Comparison of ENCODE assay signal across 13 cellular contexts in genomic region chr10:6563720-6564119, GRCh38. TPM values are rescaled to one million over a fixed set of nuclear protein-coding genes. Genes with fewer than 3 reads are reported as not detected.
DNase-seq lines count a peak whose midpoint lies in the region; ATAC-seq and TF ChIP-seq lines count a peak whose summit lies in the region.
"Had no signal": no experiment of that assay in that cellular context is flagged by ENCODE, and none has a peak within 500 bp of the region (broad histone marks: within the 10 kb centered on the region; RNA-seq: fewer than 3 reads in every experiment).

No MANE protein-coding gene starts in this region.

- no peak for TF ChIP-seq POLR2A in thyroid gland (IDR thresholded peaks at IDR 0.05)

- H3K36me3 Mint-ChIP-seq in activated naive CD4-positive, alpha-beta T cell treated with anti-CD3 and anti-CD28 coated beads, Interleukin-2, amount 10 ng/mL, durations not matched to agents 7 days and 5 days, result peaks cover 43% of the 10 kb centered on the region
- peaks cover 14% of the 10 kb centered on the region for H3K36me3 Mint-ChIP-seq in activated T-helper 1 cell treated with anti-CD3 and anti-CD28 coated beads, Interleukin-12 subunit alpha, Interleukin-12 subunit beta, Interleukin-2, Interleukin-4 antibody, amounts not matched to agents 30 ng/mL and 10 ng/mL and 1 ng/mL, durations not matched to agents 14 hours and 24 hours and 36 hours (ENCODE audit: low read depth)
- no peaks in the 10 kb centered on the region for H3K36me3 Mint-ChIP-seq in glutamatergic neuron (ENCODE audit: unreplicated experiment)

- intact Hi-C loops in activated T-helper 1 cell treated with anti-CD3 and anti-CD28 coated beads, Interleukin-12 subunit alpha, Interleukin-12 subunit beta, Interleukin-2, Interleukin-4 antibody, amounts not matched to agents 30 ng/mL and 10 ng/mL and 1 ng/mL, durations not matched to agents 14 hours and 24 hours and 36 hours (cut with micrococcal nuclease), result loop anchor here (1.0 kb wide), 6 partner anchors 15 to 103 kb away; no protein-coding TSS in a partner anchor
- intact Hi-C loops in thyroid gland (cut with DNase I), result loop anchor here (10.0 kb wide), 1 partner anchor 49 kb away; no protein-coding TSS in a partner anchor
- intact Hi-C loops in sciatic nerve (cut with DNase I), result no loop called here

- 61 to 65% methylated on average over 6 of the region's 6 CpGs for WGBS in thyroid gland, 2 donors

- H3K36me3 ChIP-seq in thyroid gland, result no peaks in the 10 kb centered on the region
- H3K36me3 ChIP-seq: sigmoid colon had no signal

- TF ChIP-seq CTCF in glutamatergic neuron (IDR thresholded peaks at IDR 0.05; ENCODE audit: partially characterized antibody, unreplicated experiment), result no peak
- TF ChIP-seq CTCF in thyroid gland (IDR thresholded peaks at IDR 0.05), result no peak

- H3K4me3 ChIP-seq in thyroid gland (replicated peaks in 1 of 3), result no peak overlapping the region
- H3K4me3 ChIP-seq: sigmoid colon had no signal

- peaks cover 69 to 75% of the 10 kb centered on the region in 2 donors for H3K4me1 ChIP-seq in thyroid gland
- H3K4me1 ChIP-seq: sigmoid colon had no signal

- DNase-seq in activated naive CD4-positive, alpha-beta T cell treated with anti-CD3 and anti-CD28 coated beads, Interleukin-2, amount 10 ng/mL, durations not matched to agents 7 days and 5 days, result peak; percentile 29
- DNase-seq in activated naive CD4-positive, alpha-beta T cell treated with Interleukin-2 at 50 U/mL for 16 hours, result no peak
- no peak for DNase-seq in activated T-helper 1 cell treated with anti-CD3 and anti-CD28 coated beads, Interleukin-12 subunit alpha, Interleukin-12 subunit beta, Interleukin-2, Interleukin-4 antibody, amounts not matched to agents 30 ng/mL and 10 ng/mL and 1 ng/mL, durations not matched to agents 14 hours and 24 hours and 36 hours (ENCODE audit: low spot score)
- no peak for DNase-seq in glutamatergic neuron
- no peak for DNase-seq in thyroid gland
- no peak for DNase-seq in sciatic nerve (ENCODE audit: low spot score)
- no peak for DNase-seq in GDM1 (lab: John Stamatoyannopoulos, UW)
- DNase-seq: activated gamma-delta T cell treated with Interleukin-2 at 50 U/mL for 16 hours, Calu3, NCI-H187, NCI-H446 treated with DMSO at 0.1 percent for 48 hours, sigmoid colon had no signal

- no peaks in the 10 kb centered on the region for H3K9me3 Mint-ChIP-seq in activated naive CD4-positive, alpha-beta T cell treated with anti-CD3 and anti-CD28 coated beads, Interleukin-2, amount 10 ng/mL, durations not matched to agents 7 days and 5 days
- H3K9me3 Mint-ChIP-seq in activated T-helper 1 cell treated with anti-CD3 and anti-CD28 coated beads, Interleukin-12 subunit alpha, Interleukin-12 subunit beta, Interleukin-2, Interleukin-4 antibody, amounts not matched to agents 30 ng/mL and 10 ng/mL and 1 ng/mL, durations not matched to agents 14 hours and 24 hours and 36 hours, result no peaks in the 10 kb centered on the region
- no peaks in the 10 kb centered on the region for H3K9me3 Mint-ChIP-seq in glutamatergic neuron (ENCODE audit: unreplicated experiment)

- H3K27me3 ChIP-seq in thyroid gland, result no peaks in the 10 kb centered on the region
- H3K27me3 ChIP-seq: sigmoid colon had no signal

- H3K27ac Mint-ChIP-seq in activated naive CD4-positive, alpha-beta T cell treated with anti-CD3 and anti-CD28 coated beads, Interleukin-2, amount 10 ng/mL, durations not matched to agents 7 days and 5 days, result peak overlapping the region; percentile 92
- peak overlapping the region; percentile 81 for H3K27ac Mint-ChIP-seq in activated T-helper 1 cell treated with anti-CD3 and anti-CD28 coated beads, Interleukin-12 subunit alpha, Interleukin-12 subunit beta, Interleukin-2, Interleukin-4 antibody, amounts not matched to agents 30 ng/mL and 10 ng/mL and 1 ng/mL, durations not matched to agents 14 hours and 24 hours and 36 hours
- no peak overlapping the region for H3K27ac Mint-ChIP-seq in glutamatergic neuron (ENCODE audit: unreplicated experiment)

- H3K4me1 Mint-ChIP-seq in activated naive CD4-positive, alpha-beta T cell treated with anti-CD3 and anti-CD28 coated beads, Interleukin-2, amount 10 ng/mL, durations not matched to agents 7 days and 5 days, result peaks cover 92% of the 10 kb centered on the region
- H3K4me1 Mint-ChIP-seq in activated T-helper 1 cell treated with anti-CD3 and anti-CD28 coated beads, Interleukin-12 subunit alpha, Interleukin-12 subunit beta, Interleukin-2, Interleukin-4 antibody, amounts not matched to agents 30 ng/mL and 10 ng/mL and 1 ng/mL, durations not matched to agents 14 hours and 24 hours and 36 hours (ENCODE audit: low read depth), result peaks cover 75% of the 10 kb centered on the region
- peaks cover 20% of the 10 kb centered on the region for H3K4me1 Mint-ChIP-seq in glutamatergic neuron (ENCODE audit: low read depth, unreplicated experiment)

- H3K9me3 ChIP-seq in thyroid gland, result no peaks in the 10 kb centered on the region
- H3K9me3 ChIP-seq: sigmoid colon had no signal

- peak overlapping the region; percentile 82 to 94 (median 90) for H3K27ac ChIP-seq in thyroid gland
- H3K27ac ChIP-seq: sigmoid colon had no signal

- H3K27me3 Mint-ChIP-seq in activated naive CD4-positive, alpha-beta T cell treated with anti-CD3 and anti-CD28 coated beads, Interleukin-2, amount 10 ng/mL, durations not matched to agents 7 days and 5 days, result no peaks in the 10 kb centered on the region
- no peaks in the 10 kb centered on the region for H3K27me3 Mint-ChIP-seq in activated T-helper 1 cell treated with anti-CD3 and anti-CD28 coated beads, Interleukin-12 subunit alpha, Interleukin-12 subunit beta, Interleukin-2, Interleukin-4 antibody, amounts not matched to agents 30 ng/mL and 10 ng/mL and 1 ng/mL, durations not matched to agents 14 hours and 24 hours and 36 hours (ENCODE audit: insufficient read depth)
- H3K27me3 Mint-ChIP-seq in glutamatergic neuron (ENCODE audit: unreplicated experiment), result peaks cover 2% of the 10 kb centered on the region

- H3K4me3 Mint-ChIP-seq in activated naive CD4-positive, alpha-beta T cell treated with anti-CD3 and anti-CD28 coated beads, Interleukin-2, amount 10 ng/mL, durations not matched to agents 7 days and 5 days, result peak overlapping the region; percentile 68
- H3K4me3 Mint-ChIP-seq in activated T-helper 1 cell treated with anti-CD3 and anti-CD28 coated beads, Interleukin-12 subunit alpha, Interleukin-12 subunit beta, Interleukin-2, Interleukin-4 antibody, amounts not matched to agents 30 ng/mL and 10 ng/mL and 1 ng/mL, durations not matched to agents 14 hours and 24 hours and 36 hours, result peak overlapping the region; percentile 74
- peak overlapping the region; percentile 21 for H3K4me3 Mint-ChIP-seq in glutamatergic neuron (ENCODE audit: unreplicated experiment)

- no peak for ATAC-seq in GM19467 (IDR thresholded peaks at IDR 0.05; ENCODE audit: unreplicated experiment)
- no peak for ATAC-seq in sciatic nerve

- CTCF ChIA-PET in activated naive CD4-positive, alpha-beta T cell treated with anti-CD3 and anti-CD28 coated beads, Interleukin-2, amount 10 ng/mL, durations not matched to agents 7 days and 5 days (lab: Charles Lee), result interaction anchor here (1.0 to 3.4 kb wide), 7 partner anchors 11 to 118 kb away, joined by 3 to 15 read pairs (median 5); no protein-coding TSS in a partner anchor

RNA-seq across cellular contexts. Expression of gene PRKCQ, which starts 16.4 kb away (rescaled TPM):
- total RNA-seq in activated T-helper 1 cell treated with anti-CD3 and anti-CD28 coated beads, Interleukin-12 subunit alpha, Interleukin-12 subunit beta, Interleukin-2, Interleukin-4 antibody, amounts not matched to agents 30 ng/mL and 10 ng/mL and 1 ng/mL, durations not matched to agents 14 hours and 24 hours and 36 hours, result 45.9 and 50.4 TPM in 2 replicates
- 1.3 TPM for total RNA-seq in glutamatergic neuron (ENCODE audit: unreplicated experiment)
- total RNA-seq in thyroid gland, result 10 to 100 TPM; 24.2 to 45.7 (median 34.5) TPM
- total RNA-seq in sciatic nerve, result 0.94 TPM

Comparison
In these comparisons a context has a peak if more than half of its experiments do, and no peak if none do; other contexts are left out.
1. H3K4me3 Mint-ChIP-seq: peak in every context shown above with its lines; median percentile 74 in activated T-helper 1 cell treated with anti-CD3 and anti-CD28 coated beads, Interleukin-12 subunit alpha, Interleukin-12 subunit beta, Interleukin-2, Interleukin-4 antibody, amounts not matched to agents 30 ng/mL and 10 ng/mL and 1 ng/mL, durations not matched to agents 14 hours and 24 hours and 36 hours; 68 in activated naive CD4-positive, alpha-beta T cell treated with anti-CD3 and anti-CD28 coated beads, Interleukin-2, amount 10 ng/mL, durations not matched to agents 7 days and 5 days; 21 in glutamatergic neuron.
2. RNA of gene PRKCQ, which starts 16.4 kb away (total RNA-seq): 45.9 to 50.4 TPM in activated T-helper 1 cell treated with anti-CD3 and anti-CD28 coated beads, Interleukin-12 subunit alpha, Interleukin-12 subunit beta, Interleukin-2, Interleukin-4 antibody, amounts not matched to agents 30 ng/mL and 10 ng/mL and 1 ng/mL, durations not matched to agents 14 hours and 24 hours and 36 hours and 24.2 to 45.7 TPM in thyroid gland; 1.3 TPM in glutamatergic neuron (single experiment) and 0.94 TPM in sciatic nerve (single experiment); every median in the first group is over 10 times any median in the second.